1 cellular context compared by ENCODE assay signal in genomic region chr15:101008158-101009139, GRCh38.
A peak's percentile ranks its signal among the peaks of the same experiment; 100 is the strongest.
TF ChIP-seq lines count a peak whose summit lies in the region.

No MANE protein-coding gene starts in this region.

TF ChIP-seq in GM23338, 12 proteins besides CTCF, POLR2A, EP300 and RAD21 (continued from another document):
- TF ChIP-seq, protein P1, sequence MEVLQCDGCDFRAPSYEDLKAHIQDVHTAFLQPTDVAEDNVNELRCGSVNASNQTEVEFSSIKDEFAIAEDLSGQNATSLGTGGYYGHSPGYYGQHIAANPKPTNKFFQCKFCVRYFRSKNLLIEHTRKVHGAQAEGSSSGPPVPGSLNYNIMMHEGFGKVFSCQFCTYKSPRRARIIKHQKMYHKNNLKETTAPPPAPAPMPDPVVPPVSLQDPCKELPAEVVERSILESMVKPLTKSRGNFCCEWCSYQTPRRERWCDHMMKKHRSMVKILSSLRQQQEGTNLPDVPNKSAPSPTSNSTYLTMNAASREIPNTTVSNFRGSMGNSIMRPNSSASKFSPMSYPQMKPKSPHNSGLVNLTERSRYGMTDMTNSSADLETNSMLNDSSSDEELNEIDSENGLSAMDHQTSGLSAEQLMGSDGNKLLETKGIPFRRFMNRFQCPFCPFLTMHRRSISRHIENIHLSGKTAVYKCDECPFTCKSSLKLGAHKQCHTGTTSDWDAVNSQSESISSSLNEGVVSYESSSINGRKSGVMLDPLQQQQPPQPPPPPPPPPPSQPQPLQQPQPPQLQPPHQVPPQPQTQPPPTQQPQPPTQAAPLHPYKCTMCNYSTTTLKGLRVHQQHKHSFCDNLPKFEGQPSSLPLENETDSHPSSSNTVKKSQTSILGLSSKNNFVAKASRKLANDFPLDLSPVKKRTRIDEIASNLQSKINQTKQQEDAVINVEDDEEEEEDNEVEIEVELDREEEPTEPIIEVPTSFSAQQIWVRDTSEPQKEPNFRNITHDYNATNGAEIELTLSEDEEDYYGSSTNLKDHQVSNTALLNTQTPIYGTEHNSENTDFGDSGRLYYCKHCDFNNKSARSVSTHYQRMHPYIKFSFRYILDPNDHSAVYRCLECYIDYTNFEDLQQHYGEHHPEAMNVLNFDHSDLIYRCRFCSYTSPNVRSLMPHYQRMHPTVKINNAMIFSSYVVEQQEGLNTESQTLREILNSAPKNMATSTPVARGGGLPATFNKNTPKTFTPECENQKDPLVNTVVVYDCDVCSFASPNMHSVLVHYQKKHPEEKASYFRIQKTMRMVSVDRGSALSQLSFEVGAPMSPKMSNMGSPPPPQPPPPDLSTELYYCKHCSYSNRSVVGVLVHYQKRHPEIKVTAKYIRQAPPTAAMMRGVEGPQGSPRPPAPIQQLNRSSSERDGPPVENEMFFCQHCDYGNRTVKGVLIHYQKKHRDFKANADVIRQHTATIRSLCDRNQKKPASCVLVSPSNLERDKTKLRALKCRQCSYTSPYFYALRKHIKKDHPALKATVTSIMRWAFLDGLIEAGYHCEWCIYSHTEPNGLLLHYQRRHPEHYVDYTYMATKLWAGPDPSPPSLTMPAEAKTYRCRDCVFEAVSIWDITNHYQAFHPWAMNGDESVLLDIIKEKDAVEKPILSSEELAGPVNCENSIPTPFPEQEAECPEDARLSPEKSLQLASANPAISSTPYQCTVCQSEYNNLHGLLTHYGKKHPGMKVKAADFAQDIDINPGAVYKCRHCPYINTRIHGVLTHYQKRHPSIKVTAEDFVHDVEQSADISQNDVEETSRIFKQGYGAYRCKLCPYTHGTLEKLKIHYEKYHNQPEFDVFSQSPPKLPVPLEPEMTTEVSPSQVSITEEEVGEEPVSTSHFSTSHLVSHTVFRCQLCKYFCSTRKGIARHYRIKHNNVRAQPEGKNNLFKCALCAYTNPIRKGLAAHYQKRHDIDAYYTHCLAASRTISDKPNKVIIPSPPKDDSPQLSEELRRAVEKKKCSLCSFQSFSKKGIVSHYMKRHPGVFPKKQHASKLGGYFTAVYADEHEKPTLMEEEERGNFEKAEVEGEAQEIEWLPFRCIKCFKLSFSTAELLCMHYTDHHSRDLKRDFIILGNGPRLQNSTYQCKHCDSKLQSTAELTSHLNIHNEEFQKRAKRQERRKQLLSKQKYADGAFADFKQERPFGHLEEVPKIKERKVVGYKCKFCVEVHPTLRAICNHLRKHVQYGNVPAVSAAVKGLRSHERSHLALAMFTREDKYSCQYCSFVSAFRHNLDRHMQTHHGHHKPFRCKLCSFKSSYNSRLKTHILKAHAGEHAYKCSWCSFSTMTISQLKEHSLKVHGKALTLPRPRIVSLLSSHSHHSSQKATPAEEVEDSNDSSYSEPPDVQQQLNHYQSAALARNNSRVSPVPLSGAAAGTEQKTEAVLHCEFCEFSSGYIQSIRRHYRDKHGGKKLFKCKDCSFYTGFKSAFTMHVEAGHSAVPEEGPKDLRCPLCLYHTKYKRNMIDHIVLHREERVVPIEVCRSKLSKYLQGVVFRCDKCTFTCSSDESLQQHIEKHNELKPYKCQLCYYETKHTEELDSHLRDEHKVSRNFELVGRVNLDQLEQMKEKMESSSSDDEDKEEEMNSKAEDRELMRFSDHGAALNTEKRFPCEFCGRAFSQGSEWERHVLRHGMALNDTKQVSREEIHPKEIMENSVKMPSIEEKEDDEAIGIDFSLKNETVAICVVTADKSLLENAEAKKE (CRISPR knock-in tag; IDR thresholded peaks at IDR 0.05), result peak; percentile 2; the same call in 1 of the 2 replicates
- TF ChIP-seq EZH2 (IDR thresholded peaks at IDR 0.05; ENCODE audit: low read depth, unreplicated experiment) (no peak), STAT1 (IDR thresholded peaks at IDR 0.05; ENCODE audit: unreplicated experiment) (no peak), JUNB (IDR thresholded peaks at IDR 0.05; ENCODE audit: unreplicated experiment) (no peak)
